In the genomic region with DNA sequence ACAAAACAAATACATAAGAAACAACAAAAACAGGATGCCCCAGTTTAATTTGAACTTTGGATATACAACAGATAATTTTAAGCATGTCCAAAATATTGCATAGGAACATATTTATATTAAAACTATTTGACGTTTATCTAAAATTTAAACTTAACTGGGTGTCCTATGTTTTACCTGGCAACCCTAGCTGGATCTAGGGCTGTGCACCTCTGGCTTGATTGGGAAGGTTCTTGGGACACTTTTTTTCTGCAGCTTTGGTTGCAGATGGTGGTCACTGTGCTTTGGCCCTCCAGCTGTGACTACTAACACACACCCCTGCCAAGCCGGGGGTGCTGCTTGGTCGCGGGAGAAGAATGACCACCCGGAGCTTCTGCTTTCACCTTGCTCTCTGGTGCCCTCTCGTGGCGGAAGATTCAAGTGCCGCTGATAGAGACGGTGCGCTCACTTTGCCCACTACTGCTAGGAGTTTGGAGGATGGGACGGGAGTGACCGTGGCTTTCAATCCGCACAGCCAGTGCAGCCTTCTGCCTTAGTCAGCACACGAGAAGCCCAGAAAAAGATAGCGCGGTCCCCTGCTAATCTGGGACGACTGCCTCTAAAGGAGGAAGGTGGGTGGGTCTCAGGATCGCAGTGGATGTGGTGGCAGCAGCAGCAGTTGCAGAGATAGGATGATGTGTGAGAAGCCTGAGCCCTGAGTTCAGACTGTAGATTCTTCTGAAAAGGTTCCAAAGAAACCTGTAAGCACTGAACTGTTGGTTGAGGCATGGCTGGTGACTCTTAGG, we compare ENCODE assay signal across 8 cellular contexts. TPM values are rescaled to one million over a fixed set of nuclear protein-coding genes. Genes with fewer than 3 reads are reported as not detected.
DNase-seq lines count a peak whose midpoint lies in the region; ATAC-seq and TF ChIP-seq lines count a peak whose summit lies in the region.

No MANE protein-coding gene starts in this region.

- H2AK5ac ChIP-seq in mesendoderm (ENCODE audit: low read length): no peak overlapping the region

- no peaks in the 10 kb centered on the region for H3K4me1 ChIP-seq in endodermal cell (ENCODE audit: control insufficient read depth, insufficient read depth, low read length)
- no peaks in the 10 kb centered on the region for H3K4me1 ChIP-seq in mesendoderm (ENCODE audit: control insufficient read depth, low read depth, low read length)

- no peak overlapping the region for H4K5ac ChIP-seq in mesendoderm (ENCODE audit: low read length)

- H3K9ac ChIP-seq in endodermal cell (ENCODE audit: extremely low read depth, low read length, poor library complexity, severe bottlenecking) (no peak overlapping the region), mesendoderm (ENCODE audit: low read length) (no peak overlapping the region)

- H3K18ac ChIP-seq in mesendoderm (ENCODE audit: low read length): no peak overlapping the region

- H3K27ac Mint-ChIP-seq in CD14-positive monocyte (no peak overlapping the region), endodermal cell (no peak overlapping the region)

- H3K27ac ChIP-seq in endodermal cell (ENCODE audit: low read depth, low read length) (no peak overlapping the region), mesendoderm (ENCODE audit: low read depth, low read length) (no peak overlapping the region)

- H2BK120ac ChIP-seq in mesendoderm (ENCODE audit: low read depth, low read length): no peak overlapping the region

- WGBS in endodermal cell (ENCODE audit: insufficient coverage in 1 of 2, insufficient read length in 1 of 2), 2 experiments: 4 to 10% methylated on average over 12 to 18 of the region's 18 CpGs
- no CpG with 5 or more reads among the region's 18 CpGs for WGBS in mesendoderm (ENCODE audit: extremely low coverage, insufficient coverage, low lambda C conversion rate)

- H3K36me3 ChIP-seq in endodermal cell (ENCODE audit: control insufficient read depth, insufficient read depth, low read length) (no peaks in the 10 kb centered on the region), mesendoderm (ENCODE audit: control insufficient read depth, insufficient read depth, low read length) (no peaks in the 10 kb centered on the region)

- H3K9me3 Mint-ChIP-seq in CD14-positive monocyte (peaks cover 0 to 2% (median 0%) of the 10 kb centered on the region in 7 donors), endodermal cell (no peaks in the 10 kb centered on the region)

- no peaks in the 10 kb centered on the region for H3K79me2 ChIP-seq in mesendoderm (ENCODE audit: control insufficient read depth, insufficient read depth, low read length)

- H3K27me3 ChIP-seq in endodermal cell (ENCODE audit: control insufficient read depth, insufficient read depth, low read length, poor library complexity, severe bottlenecking) (no peaks in the 10 kb centered on the region), mesendoderm (ENCODE audit: insufficient read depth, low read length, poor library complexity) (no peaks in the 10 kb centered on the region)

- no peak overlapping the region for H4K8ac ChIP-seq in mesendoderm (ENCODE audit: low read depth, low read length)

- intact Hi-C loops in CD14-positive monocyte (cut with micrococcal nuclease): no loop called here

- ATAC-seq in GM19395 (IDR thresholded peaks at IDR 0.05; ENCODE audit: unreplicated experiment): no peak

- H3K9me3 ChIP-seq in endodermal cell (ENCODE audit: control insufficient read depth, low read length): no peaks in the 10 kb centered on the region

- H3K4ac ChIP-seq in mesendoderm (ENCODE audit: low read depth, low read length): no peak overlapping the region

- TF ChIP-seq CTCF in CD14-positive monocyte (IDR thresholded peaks at IDR 0.05) (peak; percentile 85), HFF-Myc (IDR thresholded peaks at IDR 0.05; ENCODE audit: low read depth, low read length, missing control alignments) (peak; percentile 90), endodermal cell (conservative IDR thresholded peaks at IDR 0.05) (peak; percentile 94)

- DNase-seq in CD14-positive monocyte (ENCODE audit: low spot score) (peak; percentile 55), HFF-Myc (ENCODE audit: extremely low read depth, low read depth) (peak; percentile 49), NCI-H774 (lab: John Stamatoyannopoulos, UW) (peak; percentile 28), endodermal cell (peak; percentile 98), mesendoderm (peak; percentile 82)
- peak; percentile 42 to 86 (median 70) for DNase-seq in activated CD8-positive, alpha-beta memory T cell treated with anti-CD3 and anti-CD28 coated beads for 48 hours (ENCODE audit: low read depth in 2 of 3, low spot score in 2 of 3)
- peak; percentile 70 for DNase-seq in stimulated activated CD8-positive, alpha-beta memory T cell treated with anti-CD3 and anti-CD28 coated beads, Interleukin-15, amount 100 ng/mL, for 24 hours (ENCODE audit: low read depth)

- H3K23ac ChIP-seq in mesendoderm (ENCODE audit: low read length): no peak overlapping the region

- no peak overlapping the region for H2BK15ac ChIP-seq in mesendoderm (replicated peaks; ENCODE audit: low read depth)

- H3K4me3 ChIP-seq in HFF-Myc (replicated peaks; ENCODE audit: low read depth, low read length) (0 out of 2 replicates have a peak overlapping the region, but pooled peaks have one; percentile 2), endodermal cell (ENCODE audit: low read length) (no peak overlapping the region), mesendoderm (ENCODE audit: low read length) (no peak overlapping the region)

- H3K27me3 Mint-ChIP-seq in CD14-positive monocyte (ENCODE audit: low read depth in 3 of 3) (peaks cover 3 to 8% (median 7%) of the 10 kb centered on the region in 3 donors), endodermal cell (ENCODE audit: insufficient read depth) (peaks cover 23% of the 10 kb centered on the region)

- H3K4me2 ChIP-seq in mesendoderm (ENCODE audit: low read length): peak overlapping the region; percentile 26

- H3K36me3 Mint-ChIP-seq in CD14-positive monocyte (no peaks in the 10 kb centered on the region), endodermal cell (ENCODE audit: low read depth) (no peaks in the 10 kb centered on the region)

- H3K79me1 ChIP-seq in mesendoderm (ENCODE audit: low read length): no peaks in the 10 kb centered on the region

- H3K4me1 Mint-ChIP-seq in CD14-positive monocyte: peaks cover 7% of the 10 kb centered on the region
- H3K4me1 Mint-ChIP-seq in endodermal cell: peaks cover 19% of the 10 kb centered on the region

- H2BK5ac ChIP-seq in mesendoderm (ENCODE audit: low read length): no peak overlapping the region

- peak overlapping the region; percentile 62 for H3K56ac ChIP-seq in mesendoderm (ENCODE audit: low read length)

- no peak overlapping the region for H3K4me3 Mint-ChIP-seq in CD14-positive monocyte
- H3K4me3 Mint-ChIP-seq in endodermal cell: peak overlapping the region; percentile 27

RNA-seq across cellular contexts. Expression of a gene that starts 6.7 kb away (rescaled TPM):
- not detected for polyA plus RNA-seq in CD14-positive monocyte
- total RNA-seq in endodermal cell: not detected
- 0.28 TPM for polyA plus RNA-seq in endodermal cell (2013, experiment 1 of 2)
- polyA plus RNA-seq in endodermal cell (2013, experiment 2 of 2): not detected
- not detected for polyA plus RNA-seq in mesendoderm (2013, experiment 1 of 2)
- polyA plus RNA-seq in mesendoderm (2013, experiment 2 of 2): not detected

Comparison
In these comparisons a context has a peak if more than half of its experiments do, and no peak if none do; other contexts are left out.
1. DNase-seq: peak in every context shown above with its lines; median percentile 98 in endodermal cell; 82 in mesendoderm; 70 in activated CD8-positive, alpha-beta memory T cell treated with anti-CD3 and anti-CD28 coated beads for 48 hours; 70 in stimulated activated CD8-positive, alpha-beta memory T cell treated with anti-CD3 and anti-CD28 coated beads, Interleukin-15, amount 100 ng/mL, for 24 hours; 55 in CD14-positive monocyte; 49 in HFF-Myc; 28 in NCI-H774.